Comparison of ENCODE assay signal across 14 cellular contexts in the genomic region with DNA sequence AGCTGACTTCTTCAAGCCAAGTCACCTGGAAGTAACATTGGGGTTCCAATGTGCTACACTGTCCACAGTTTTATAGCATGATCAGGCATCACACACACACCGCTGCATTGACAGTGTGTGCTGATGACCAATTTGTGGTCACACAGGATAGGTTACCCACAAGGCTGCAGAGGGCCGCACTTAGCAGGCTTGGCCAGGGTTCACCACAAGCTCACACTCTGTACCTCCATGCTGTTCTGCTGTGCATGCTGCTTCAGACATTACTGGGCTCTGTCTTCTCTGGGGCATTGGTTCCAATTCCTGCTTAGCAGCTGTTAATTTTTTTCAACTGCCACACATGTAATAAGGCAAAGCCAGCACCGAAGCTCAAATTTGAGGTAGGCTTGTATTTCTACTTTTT.
"Had no signal": no experiment of that assay in that cellular context is flagged by ENCODE, and none has a peak within 500 bp of the region (broad histone marks: within the 10 kb centered on the region; RNA-seq: fewer than 3 reads in every experiment).

No MANE protein-coding gene starts in this region.

- FAIRE-seq: endometrium, small intestine, urothelium cell line had no signal

- H3K36me3 Mint-ChIP-seq: immature natural killer cell had no signal

- H3K4me3 Mint-ChIP-seq: immature natural killer cell; naive thymus-derived CD8-positive, alpha-beta T cell; neural progenitor cell had no signal

- H3K27ac Mint-ChIP-seq: immature natural killer cell; naive thymus-derived CD8-positive, alpha-beta T cell; neural progenitor cell had no signal

- H3K4me2 ChIP-seq: neural progenitor cell had no signal

- H3K27ac ChIP-seq: esophagus muscularis mucosa, gastrocnemius medialis, left ventricle myocardium inferior, neural progenitor cell, ovary, right atrium auricular region, sigmoid colon had no signal

- H3K4me1 Mint-ChIP-seq: immature natural killer cell had no signal

- H3K9me3 ChIP-seq: esophagus muscularis mucosa, gastrocnemius medialis, ovary, sigmoid colon had no signal

- H3K9me3 Mint-ChIP-seq: immature natural killer cell had no signal

- H3K36me3 ChIP-seq: esophagus muscularis mucosa, gastrocnemius medialis, left ventricle myocardium inferior, neural progenitor cell, ovary, right atrium auricular region, sigmoid colon had no signal

- H3K9ac ChIP-seq: neural progenitor cell had no signal

- H3K4me3 ChIP-seq: dorsolateral prefrontal cortex, esophagus muscularis mucosa, gastrocnemius medialis, left ventricle myocardium inferior, neural progenitor cell, ovary, right atrium auricular region, sigmoid colon had no signal

- DNase-seq: cortex of kidney had no signal

- H3K27me3 ChIP-seq: dorsolateral prefrontal cortex, esophagus muscularis mucosa, gastrocnemius medialis, neural progenitor cell, ovary, right atrium auricular region, sigmoid colon had no signal
